16 cellular contexts compared by ENCODE assay signal in the genomic region with DNA sequence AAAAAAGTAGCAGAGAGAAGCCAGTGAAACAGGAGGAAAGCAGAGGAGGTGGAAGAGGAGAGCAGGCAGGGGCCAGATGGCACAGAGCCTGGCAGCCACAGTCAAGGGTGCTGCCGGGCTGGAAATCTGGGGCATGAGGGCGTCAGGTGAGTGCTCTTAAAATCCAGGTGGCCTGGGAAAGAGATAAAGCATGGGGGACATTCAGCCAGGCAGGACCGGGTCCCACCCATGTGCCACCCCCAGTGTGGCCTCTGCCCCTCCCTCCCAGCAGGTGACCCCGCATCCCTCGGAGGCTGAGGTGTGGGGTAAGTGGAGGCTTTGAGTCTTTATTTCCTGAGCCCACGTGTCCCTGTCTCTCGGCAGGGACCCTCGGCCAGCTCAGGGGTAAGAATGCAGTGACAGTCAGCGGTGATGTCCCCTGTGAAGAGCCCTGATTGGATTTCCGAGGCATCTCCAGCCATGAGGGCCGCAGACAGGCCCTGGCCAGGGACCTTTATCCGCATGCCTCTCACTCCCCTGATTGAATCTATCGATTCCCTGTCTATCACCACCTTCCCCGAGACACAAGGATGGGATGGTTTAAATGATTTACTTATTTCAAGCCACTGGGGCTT.
"Had no signal": no experiment of that assay in that cellular context is flagged by ENCODE, and none has a peak within 500 bp of the region (broad histone marks: within the 10 kb centered on the region; RNA-seq: fewer than 3 reads in every experiment).

No MANE protein-coding gene starts in this region.

- DNase-seq: activated CD4-positive, alpha-beta T cell treated with anti-CD3 and anti-CD28 coated beads, Interleukin-2, amount 10 ng/mL, durations not matched to agents 7 days and 5 days; activated CD4-positive, CD25-positive, alpha-beta regulatory T cell; activated CD8-positive, alpha-beta memory T cell treated with anti-CD3 and anti-CD28 coated beads for 24 hours; amygdala; effector memory CD8-positive, alpha-beta T cell; erythroblast; small intestine; T-helper 17 cell; transverse colon had no signal

- H3K27ac ChIP-seq: hepatocyte, neutrophil, right atrium auricular region, transverse colon had no signal

- H3K9me3 Mint-ChIP-seq: activated CD4-positive, alpha-beta T cell treated with anti-CD3 and anti-CD28 coated beads, Interleukin-2, amount 10 ng/mL, durations not matched to agents 7 days and 5 days; activated T-helper 2 cell treated with anti-CD3 and anti-CD28 coated beads, Interferon-gamma antibody, Interleukin-2, Interleukin-4, amounts not matched to agents 10 μg/mL and 5 μg/mL and 100 μg/mL, durations not matched to agents 14 hours and 24 hours and 36 hours; dendritic cell treated with granulocyte-macrophage colony-stimulating factor and Interleukin-4, amounts not matched to agents 40 ng/mL and 50 ng/mL, for 4 days; effector memory CD8-positive, alpha-beta T cell had no signal

- H3K36me3 ChIP-seq: neutrophil, right atrium auricular region, transverse colon had no signal

- H3K4me1 Mint-ChIP-seq: activated CD4-positive, alpha-beta T cell treated with anti-CD3 and anti-CD28 coated beads, Interleukin-2, amount 10 ng/mL, durations not matched to agents 7 days and 5 days had no signal

- H3K4me3 Mint-ChIP-seq: activated CD4-positive, alpha-beta T cell treated with anti-CD3 and anti-CD28 coated beads, Interleukin-2, amount 10 ng/mL, durations not matched to agents 7 days and 5 days; dendritic cell treated with granulocyte-macrophage colony-stimulating factor and Interleukin-4, amounts not matched to agents 40 ng/mL and 50 ng/mL, for 4 days; effector memory CD8-positive, alpha-beta T cell; T-helper 17 cell had no signal

- H3K27ac Mint-ChIP-seq: activated CD4-positive, alpha-beta T cell treated with anti-CD3 and anti-CD28 coated beads, Interleukin-2, amount 10 ng/mL, durations not matched to agents 7 days and 5 days; activated naive CD4-positive, alpha-beta T cell treated with anti-CD3 and anti-CD28 coated beads, Interleukin-2, amount 50 U/mL, for 72 hours; activated T-helper 2 cell treated with anti-CD3 and anti-CD28 coated beads, Interferon-gamma antibody, Interleukin-2, Interleukin-4, amounts not matched to agents 10 μg/mL and 5 μg/mL and 100 μg/mL, durations not matched to agents 14 hours and 24 hours and 36 hours; dendritic cell treated with granulocyte-macrophage colony-stimulating factor and Interleukin-4, amounts not matched to agents 40 ng/mL and 50 ng/mL, for 4 days; effector memory CD8-positive, alpha-beta T cell; T-helper 17 cell had no signal

- H3K27me3 ChIP-seq: right atrium auricular region had no signal

- H3K4me3 ChIP-seq: hepatocyte, right atrium auricular region, transverse colon had no signal

- H3K4me1 ChIP-seq: right atrium auricular region, transverse colon had no signal

- H3K36me3 Mint-ChIP-seq: brain had no signal

- ATAC-seq: activated naive CD4-positive, alpha-beta T cell treated with anti-CD3 and anti-CD28 coated beads, Interleukin-2, amount 50 U/mL, for 72 hours; effector memory CD8-positive, alpha-beta T cell; T-helper 17 cell had no signal

- H3K9me3 ChIP-seq: neutrophil, right atrium auricular region, transverse colon had no signal
